ENCODE assay signal across 9 cellular contexts in the genomic region with DNA sequence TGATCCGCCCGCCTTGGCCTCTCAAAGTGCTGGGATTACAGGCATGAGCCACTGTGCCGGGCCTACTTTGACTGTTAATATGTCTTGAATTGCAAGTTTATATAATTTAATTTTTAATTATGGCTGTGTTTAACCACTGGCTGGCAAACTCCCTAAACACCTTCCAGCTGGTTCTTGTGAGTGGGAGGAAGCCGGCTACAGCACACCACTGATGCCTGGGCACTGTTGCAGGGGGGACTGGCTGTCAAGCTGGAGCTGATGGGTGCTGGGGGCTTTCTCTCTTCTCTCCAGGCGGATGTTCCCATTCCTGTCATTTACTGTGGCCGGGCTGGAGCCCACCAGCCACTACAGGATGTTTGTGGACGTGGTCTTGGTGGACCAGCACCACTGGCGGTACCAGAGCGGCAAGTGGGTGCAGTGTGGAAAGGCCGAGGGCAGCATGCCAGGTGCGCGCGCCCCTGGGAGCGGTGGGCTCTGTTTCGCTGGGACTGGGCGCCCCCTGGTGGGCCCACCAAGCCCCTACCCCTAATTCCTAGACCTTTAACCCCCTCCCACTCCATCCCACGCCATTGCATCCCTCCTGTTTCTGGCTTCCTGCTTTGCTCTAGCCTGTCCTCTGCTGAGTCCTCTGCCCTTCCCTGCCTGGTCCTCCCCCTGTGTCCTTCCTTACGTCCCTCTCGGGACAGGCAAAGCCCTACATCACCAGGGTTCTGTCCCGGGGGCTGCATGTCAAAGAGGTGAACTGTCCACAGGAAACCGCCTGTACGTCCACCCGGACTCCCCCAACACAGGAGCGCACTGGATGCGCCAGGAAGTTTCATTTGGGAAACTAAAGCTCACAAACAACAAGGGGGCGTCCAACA. TPM values are rescaled to one million over a fixed set of nuclear protein-coding genes. Genes with fewer than 3 reads are reported as not detected.
DNase-seq lines count a peak whose midpoint lies in the region; ATAC-seq and TF ChIP-seq lines count a peak whose summit lies in the region.
"Had no signal": no experiment of that assay in that cellular context is flagged by ENCODE, and none has a peak within 500 bp of the region (broad histone marks: within the 10 kb centered on the region; RNA-seq: fewer than 3 reads in every experiment).

No MANE protein-coding gene starts in this region.

- peak; percentile 22 for TF ChIP-seq CTCF in AG09319 (IDR thresholded peaks at IDR 0.05; ENCODE audit: low read depth, low read length)
- TF ChIP-seq CTCF in HFF-Myc (IDR thresholded peaks at IDR 0.05; ENCODE audit: low read depth, low read length, missing control alignments) = peak; percentile 46
- peak; percentile 94 for TF ChIP-seq CTCF in WERI-Rb-1 (IDR thresholded peaks at IDR 0.05; ENCODE audit: low read depth, low read length)
- peak; percentile 47 for TF ChIP-seq CTCF in epithelial cell of proximal tubule (conservative IDR thresholded peaks at IDR 0.05; ENCODE audit: low read depth, low read length)
- TF ChIP-seq CTCF in transverse colon (IDR thresholded peaks at IDR 0.05) = peak in 2 of 5 experiments; percentile 11 to 14

- DNase-seq in AG09319 (ENCODE audit: extremely low read depth, low read depth) = no peak
- no peak for DNase-seq in HFF-Myc (ENCODE audit: extremely low read depth, low read depth)
- DNase-seq in WERI-Rb-1 = peak; percentile 79
- no peak for DNase-seq in epithelial cell of proximal tubule (ENCODE audit: low read depth)
- peak; percentile 56 to 58 for DNase-seq in stimulated activated CD4-positive, alpha-beta T cell treated with anti-CD3 and anti-CD28 coated beads, Interleukin-2, amount 100 ng/mL, for 24 hours
- DNase-seq in NCI-H526 treated with DMSO at 0.1 percent for 48 hours (lab: John Stamatoyannopoulos, UW) = no peak
- DNase-seq in transverse colon = no peak

- H3K9me3 ChIP-seq in WERI-Rb-1 (ENCODE audit: severe bottlenecking) = no peaks in the 10 kb centered on the region
- no peaks in the 10 kb centered on the region for H3K9me3 ChIP-seq in transverse colon

- no peak for ATAC-seq in GM18519 (IDR thresholded peaks at IDR 0.05; ENCODE audit: low FRiP score, unreplicated experiment)

- H3K36me3 ChIP-seq in WERI-Rb-1 = no peaks in the 10 kb centered on the region
- H3K36me3 ChIP-seq in transverse colon = no peaks in the 10 kb centered on the region

- H3K27ac ChIP-seq in WERI-Rb-1 (no peak overlapping the region), transverse colon (no peak overlapping the region)

- H3K27me3 ChIP-seq in WERI-Rb-1 (ENCODE audit: insufficient read depth, low read depth, severe bottlenecking) = no peaks in the 10 kb centered on the region
- H3K27me3 ChIP-seq in transverse colon = peaks cover 49% of the 10 kb centered on the region

- in situ Hi-C loops in transverse colon (cut with MboI; ENCODE audit: low pct_ligation_motif_present in 1 of 4, low pct_unique_long_range_greater_than_20kb in 1 of 4, low sequenced_read_pairs in 3 of 4) = no loop called here

- TF ChIP-seq POLR2A in transverse colon (IDR thresholded peaks at IDR 0.05) = no peak

- WGBS in transverse colon (ENCODE audit: low coverage in 1 of 2), 2 donors = 20 to 35% methylated on average over 1 to 26 of the region's 26 CpGs

- H3K4me1 ChIP-seq in transverse colon = no peaks in the 10 kb centered on the region

- intact Hi-C loops in transverse colon (cut with DNase I; ENCODE audit: low total_unique reads) = no loop called here

- no peak for TF ChIP-seq EP300 in transverse colon (IDR thresholded peaks at IDR 0.05; ENCODE audit: low read depth)

- H3K4me3 ChIP-seq in HFF-Myc (replicated peaks; ENCODE audit: low read depth, low read length) = no peak overlapping the region
- no peak overlapping the region for H3K4me3 ChIP-seq in WERI-Rb-1 (ENCODE audit: low read depth, low read length)
- no peak overlapping the region for H3K4me3 ChIP-seq in epithelial cell of proximal tubule (ENCODE audit: low read depth, low read length)
- no peak overlapping the region for H3K4me3 ChIP-seq in transverse colon

RNA-seq across cellular contexts. Expression of a gene that starts 9.5 kb away (rescaled TPM):
- total RNA-seq in epithelial cell of proximal tubule (not detected in 2 replicates), transverse colon (10 to 100 TPM in 1 of 4 donors, 1 to 10 TPM in 1, under 1 TPM in 1, not detected in 1; 0.27 to 18.3 (median 4.9) TPM)
- total RNA-seq: skeletal muscle tissue had no signal

RNA-seq across cellular contexts. Expression of a gene that starts 48.6 kb away (rescaled TPM):
- 1.3 and 4.2 TPM in 2 replicates for total RNA-seq in epithelial cell of proximal tubule
- total RNA-seq in transverse colon = 1 to 10 TPM; 1.8 to 6.4 (median 4.4) TPM

Comparison
In these comparisons a context has a peak if more than half of its experiments do, and no peak if none do; other contexts are left out.
1. DNase-seq: peak in WERI-Rb-1 (single experiment) and stimulated activated CD4-positive, alpha-beta T cell treated with anti-CD3 and anti-CD28 coated beads, Interleukin-2, amount 100 ng/mL, for 24 hours (2 of 2); none in AG09319 (single experiment), HFF-Myc (single experiment), epithelial cell of proximal tubule (single experiment), NCI-H526 treated with DMSO at 0.1 percent for 48 hours (single experiment) and transverse colon (single experiment).